In the genomic region with DNA sequence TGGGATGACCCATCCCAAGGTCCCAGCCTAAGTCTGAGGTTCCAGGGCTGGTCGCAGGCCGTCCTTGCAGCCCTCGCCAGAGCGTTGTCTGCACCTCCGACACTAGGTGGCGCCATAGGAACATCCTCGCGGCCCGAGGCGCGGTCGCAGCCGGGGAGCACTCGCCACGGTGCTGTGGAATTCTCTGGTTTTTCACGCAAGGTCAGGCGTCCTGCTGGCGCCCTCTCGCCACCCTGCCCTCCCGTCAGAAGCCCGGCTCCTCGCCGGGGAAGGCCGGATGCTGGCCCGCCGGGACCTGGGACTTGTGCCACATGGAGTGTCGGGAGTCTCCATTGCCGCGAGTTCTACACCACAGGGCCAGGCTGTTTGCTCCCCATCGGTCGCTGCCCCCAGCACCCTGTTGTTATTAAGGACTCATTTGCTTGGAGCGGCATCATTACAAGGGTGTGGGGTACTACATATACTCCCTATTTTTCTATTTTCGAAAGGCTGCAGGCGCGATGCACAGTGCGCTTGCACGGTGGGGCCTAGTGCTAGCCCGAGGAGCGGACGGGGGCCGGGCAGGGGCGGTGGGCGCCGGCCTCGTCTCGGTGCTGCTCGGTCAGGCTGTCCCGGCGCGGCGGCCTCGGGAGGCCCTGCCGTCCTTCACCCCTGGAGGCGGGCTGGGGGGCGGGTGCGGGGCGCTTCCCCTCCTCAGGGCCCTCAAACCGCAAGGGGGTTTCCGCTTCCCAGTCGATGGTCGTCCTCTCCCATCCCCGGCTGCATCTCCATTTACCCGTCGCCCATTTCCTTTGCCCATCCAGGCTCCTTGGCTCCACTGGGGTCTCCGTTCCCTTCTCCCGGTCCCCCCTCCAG, we compare ENCODE assay signal across 8 cellular contexts.
DNase-seq lines count a peak whose midpoint lies in the region; ATAC-seq and TF ChIP-seq lines count a peak whose summit lies in the region.

No MANE protein-coding gene starts in this region.

- peak; percentile 51 for DNase-seq in NCI-H774 (lab: John Stamatoyannopoulos, UW)
- DNase-seq in activated CD8-positive, alpha-beta memory T cell treated with anti-CD3 and anti-CD28 coated beads for 4 hours (ENCODE audit: low read depth in 2 of 2): peak; percentile 41 to 61
- peak; percentile 63 to 71 (median 63) for DNase-seq in effector memory CD8-positive, alpha-beta T cell
- DNase-seq in mesenteric fat pad (ENCODE audit: low spot score): peak; percentile 93
- peak; percentile 69 for DNase-seq in stimulated activated CD8-positive, alpha-beta memory T cell treated with anti-CD3 and anti-CD28 coated beads, Interleukin-15, amount 100 ng/mL, for 24 hours (ENCODE audit: low read depth)

- H3K27me3 Mint-ChIP-seq in effector memory CD8-positive, alpha-beta T cell: peaks cover 40 to 81% of the 10 kb centered on the region in 2 donors

- peak overlapping the region; percentile 74 to 85 for H3K4me3 Mint-ChIP-seq in effector memory CD8-positive, alpha-beta T cell

- ATAC-seq in GM19043 (IDR thresholded peaks at IDR 0.05; ENCODE audit: low read depth, unreplicated experiment) (peak; percentile 96), HG03354 (IDR thresholded peaks at IDR 0.05; ENCODE audit: poor library complexity, severe bottlenecking, unreplicated experiment) (peak; percentile 98)
- peak; percentile 96 for ATAC-seq in effector memory CD8-positive, alpha-beta T cell (replicated peaks)

- H3K36me3 Mint-ChIP-seq in effector memory CD8-positive, alpha-beta T cell (ENCODE audit: insufficient read depth): peaks cover 2% of the 10 kb centered on the region

- no peaks in the 10 kb centered on the region for H3K9me3 Mint-ChIP-seq in effector memory CD8-positive, alpha-beta T cell

- peak; percentile 96 for TF ChIP-seq CTCF in C4-2B (conservative IDR thresholded peaks at IDR 0.05)

- H3K27ac ChIP-seq in C4-2B: no peak overlapping the region

- H3K27ac Mint-ChIP-seq in effector memory CD8-positive, alpha-beta T cell: peak overlapping the region in 1 of 2 donors; percentile 41

- peaks cover 8 to 11% of the 10 kb centered on the region in 2 donors for H3K4me1 Mint-ChIP-seq in effector memory CD8-positive, alpha-beta T cell (ENCODE audit: low read depth in 2 of 2)
